In genomic region chr9:6040077-6040476, GRCh38 we compare ENCODE assay signal across 22 cellular contexts.
"Had no signal": no experiment of that assay in that cellular context is flagged by ENCODE, and none has a peak within 500 bp of the region (broad histone marks: within the 10 kb centered on the region; RNA-seq: fewer than 3 reads in every experiment).

No MANE protein-coding gene starts in this region.

- ATAC-seq: activated CD4-positive, CD25-positive, alpha-beta regulatory T cell treated with anti-CD3 and anti-CD28 coated beads, Interleukin-2, amount 50 U/mL, for 24 hours; foreskin keratinocyte had no signal

- H3K27me3 ChIP-seq: right atrium auricular region, suprapubic skin had no signal

- H3K4me1 ChIP-seq: foreskin keratinocyte, right atrium auricular region, suprapubic skin had no signal

- H3K9me3 Mint-ChIP-seq: nephron progenitor cell; stimulated activated naive CD8-positive, alpha-beta T cell treated with anti-CD3 and anti-CD28 coated beads, Interleukin-15, Interleukin-2, amounts not matched to agents 100 ng/mL and 50 ng/mL, for 24 hours had no signal

- H3K4me1 Mint-ChIP-seq: activated naive CD8-positive, alpha-beta T cell treated with anti-CD3 and anti-CD28 coated beads, Interleukin-2, amount 10 ng/mL, durations not matched to agents 7 days and 5 days; brain; nephron progenitor cell had no signal

- H3K4me3 ChIP-seq: coronary artery, right atrium auricular region, skin epidermis, suprapubic skin had no signal

- H3K4me3 Mint-ChIP-seq: activated naive CD8-positive, alpha-beta T cell treated with anti-CD3 and anti-CD28 coated beads, Interleukin-2, amount 10 ng/mL, durations not matched to agents 7 days and 5 days; brain; nephron progenitor cell; stimulated activated naive CD8-positive, alpha-beta T cell treated with anti-CD3 and anti-CD28 coated beads, Interleukin-15, Interleukin-2, amounts not matched to agents 100 ng/mL and 50 ng/mL, for 24 hours had no signal

- H3K9me3 ChIP-seq: right atrium auricular region, suprapubic skin had no signal

- H3K36me3 Mint-ChIP-seq: brain had no signal

- H3K36me3 ChIP-seq: right atrium auricular region, suprapubic skin had no signal

- H3K27ac ChIP-seq: coronary artery, foreskin keratinocyte, right atrium auricular region, skin epidermis, suprapubic skin had no signal

- DNase-seq: activated CD4-positive, alpha-beta T cell treated with anti-CD3 and anti-CD28 coated beads, Interleukin-2, amount 50 U/mL, for 1 hour; activated naive CD4-positive, alpha-beta T cell; activated naive CD8-positive, alpha-beta T cell treated with anti-CD3 and anti-CD28 coated beads, Interleukin-2, amount 10 ng/mL, durations not matched to agents 7 days and 5 days; central memory CD4-positive, alpha-beta T cell; effector CD8-positive, alpha-beta T cell; foreskin keratinocyte; kidney glomerular epithelial cell; mesendoderm; nephron progenitor cell; occipital lobe; stimulated activated CD4-positive, alpha-beta T cell treated with anti-CD3 and anti-CD28 coated beads, Interleukin-4, amount 100 ng/mL, for 4 hours; stimulated activated CD8-positive, alpha-beta memory T cell treated with anti-CD3 and anti-CD28 coated beads, Interleukin-4, amount 100 ng/mL, for 48 hours; T-helper 2 cell; trophoblast cell had no signal

- FAIRE-seq: TTC549 had no signal

- H3K27ac Mint-ChIP-seq: activated naive CD8-positive, alpha-beta T cell treated with anti-CD3 and anti-CD28 coated beads, Interleukin-2, amount 10 ng/mL, durations not matched to agents 7 days and 5 days; brain; nephron progenitor cell; stimulated activated naive CD8-positive, alpha-beta T cell treated with anti-CD3 and anti-CD28 coated beads, Interleukin-15, Interleukin-2, amounts not matched to agents 100 ng/mL and 50 ng/mL, for 24 hours had no signal
